In the genomic region with DNA sequence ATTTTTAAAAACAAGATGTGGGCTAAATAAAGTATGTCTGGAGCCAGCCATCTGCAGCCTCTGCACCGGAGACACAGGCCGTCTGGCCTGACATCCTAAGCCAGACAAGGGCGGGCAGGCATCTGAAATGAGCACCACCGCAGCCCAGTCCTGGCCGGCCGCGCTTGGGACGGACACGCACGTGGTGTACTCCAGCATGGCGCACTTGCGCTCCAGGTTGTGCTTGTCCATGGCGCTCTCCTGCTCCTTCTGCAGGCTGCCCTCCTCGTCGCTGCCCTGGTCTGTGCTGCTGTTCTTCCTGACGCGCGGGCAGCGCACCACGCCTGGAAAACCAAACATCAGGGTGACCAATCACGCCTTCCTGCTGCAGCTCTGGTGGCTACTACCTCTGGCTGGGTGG, we compare ENCODE assay signal across 17 cellular contexts.
A peak's percentile ranks its signal among the peaks of the same experiment; 100 is the strongest.
DNase-seq lines count a peak whose midpoint lies in the region; ATAC-seq, FAIRE-seq and TF ChIP-seq lines count a peak whose summit lies in the region.
"Had no signal": no experiment of that assay in that cellular context is flagged by ENCODE, and none has a peak within 500 bp of the region (broad histone marks: within the 10 kb centered on the region; RNA-seq: fewer than 3 reads in every experiment).

No MANE protein-coding gene starts in this region.

- no peak for TF ChIP-seq CTCF in natural killer cell (IDR thresholded peaks at IDR 0.05)
- TF ChIP-seq CTCF in kidney (IDR thresholded peaks at IDR 0.05; ENCODE audit: borderline replicate concordance, extremely low read depth, insufficient read depth), result no peak
- no peak for TF ChIP-seq CTCF in osteoblast (IDR thresholded peaks at IDR 0.05; ENCODE audit: extremely low read depth, low read depth, low read length)

- H3K27ac Mint-ChIP-seq in natural killer cell, result peak overlapping the region; percentile 36 to 99
- H3K27ac Mint-ChIP-seq in natural killer cell treated with Interleukin-12 subunit alpha and Interleukin-12 subunit beta and Interleukin-15 and Interleukin-18, amount 100 ng/mL, for 72 hours, result peak overlapping the region in 1 of 2 donors; percentile 73
- H3K27ac Mint-ChIP-seq: B cell; CD8-positive, alpha-beta T cell had no signal

- no peak overlapping the region for H3K4me3 Mint-ChIP-seq in natural killer cell
- no peak overlapping the region for H3K4me3 Mint-ChIP-seq in natural killer cell treated with Interleukin-12 subunit alpha and Interleukin-12 subunit beta and Interleukin-15 and Interleukin-18, amount 100 ng/mL, for 72 hours
- H3K4me3 Mint-ChIP-seq: B cell; CD8-positive, alpha-beta T cell; H9 had no signal

- no peak overlapping the region for H2AFZ ChIP-seq in osteoblast (ENCODE audit: low read length)

- no peaks in the 10 kb centered on the region for H3K27me3 ChIP-seq in osteoblast (ENCODE audit: insufficient read depth, low read length)
- H3K27me3 ChIP-seq: BLaER1 treated with 17β-estradiol and CSF1 and Interleukin-3, amounts not matched to agents 10 nM and 100 nM had no signal

- no peak overlapping the region for H3K9ac ChIP-seq in kidney (ENCODE audit: low read length in 2 of 2)
- H3K9ac ChIP-seq: BLaER1 treated with 17β-estradiol and CSF1 and Interleukin-3, amounts not matched to agents 10 nM and 100 nM had no signal

- DNase-seq in natural killer cell (no peak), kidney (peak; percentile 59), osteoblast (ENCODE audit: insufficient read length, low spot score, missing footprints) (peak; percentile 29)
- DNase-seq in natural killer cell treated with Interleukin-12 subunit alpha and Interleukin-12 subunit beta and Interleukin-15 and Interleukin-18, amount 100 ng/mL, for 72 hours (ENCODE audit: low spot score), result no peak
- DNase-seq in activated effector memory CD4-positive, alpha-beta T cell treated with Interleukin-2 at 50 U/mL for 16 hours, result no peak
- DNase-seq: Calu3; CD8-positive, alpha-beta T cell; DMS53; DND-41; EL; H9 had no signal

- H3K27me3 Mint-ChIP-seq in natural killer cell (ENCODE audit: low read depth in 2 of 2), result no peaks in the 10 kb centered on the region
- no peaks in the 10 kb centered on the region for H3K27me3 Mint-ChIP-seq in natural killer cell treated with Interleukin-12 subunit alpha and Interleukin-12 subunit beta and Interleukin-15 and Interleukin-18, amount 100 ng/mL, for 72 hours
- H3K27me3 Mint-ChIP-seq: B cell had no signal

- H3K9me3 ChIP-seq in kidney (ENCODE audit: control insufficient read depth in 1 of 2, low read length in 2 of 2) (no peaks in the 10 kb centered on the region), osteoblast (ENCODE audit: low read depth, low read length) (no peaks in the 10 kb centered on the region)
- H3K9me3 ChIP-seq: BLaER1 treated with 17β-estradiol and CSF1 and Interleukin-3, amounts not matched to agents 10 nM and 100 nM had no signal

- peaks cover 0 to 5% of the 10 kb centered on the region in 2 donors for H3K4me1 ChIP-seq in kidney (ENCODE audit: control insufficient read depth in 1 of 2, insufficient read depth in 1 of 2, low read depth in 1 of 2, low read length in 2 of 2)
- no peaks in the 10 kb centered on the region for H3K4me1 ChIP-seq in osteoblast (ENCODE audit: insufficient read depth, low read length)

- intact Hi-C loops in natural killer cell (cut with micrococcal nuclease), result no loop called here
- intact Hi-C loops in kidney (cut with DNase I), result no loop called here

- peaks cover 25 to 27% of the 10 kb centered on the region in 2 donors for H3K4me1 Mint-ChIP-seq in natural killer cell
- peaks cover 12 to 21% of the 10 kb centered on the region in 2 donors for H3K4me1 Mint-ChIP-seq in natural killer cell treated with Interleukin-12 subunit alpha and Interleukin-12 subunit beta and Interleukin-15 and Interleukin-18, amount 100 ng/mL, for 72 hours (ENCODE audit: low read depth in 2 of 2)
- H3K4me1 Mint-ChIP-seq: B cell, H9 had no signal

- no peak overlapping the region for H3K27ac ChIP-seq in kidney (ENCODE audit: low read depth in 2 of 2, low read length in 2 of 2)
- no peak overlapping the region for H3K27ac ChIP-seq in osteoblast (ENCODE audit: low read depth, low read length)
- H3K27ac ChIP-seq: BLaER1 treated with 17β-estradiol and CSF1 and Interleukin-3, amounts not matched to agents 10 nM and 100 nM had no signal

- no peaks in the 10 kb centered on the region for H3K9me3 Mint-ChIP-seq in natural killer cell
- no peaks in the 10 kb centered on the region for H3K9me3 Mint-ChIP-seq in natural killer cell treated with Interleukin-12 subunit alpha and Interleukin-12 subunit beta and Interleukin-15 and Interleukin-18, amount 100 ng/mL, for 72 hours
- H3K9me3 Mint-ChIP-seq: CD8-positive, alpha-beta T cell; H9 had no signal

- ATAC-seq in natural killer cell (no peak), HG03432 (IDR thresholded peaks at IDR 0.05; ENCODE audit: unreplicated experiment) (no peak), GM19463 (IDR thresholded peaks at IDR 0.05; ENCODE audit: unreplicated experiment) (no peak)
- ATAC-seq in natural killer cell treated with Interleukin-12 subunit alpha and Interleukin-12 subunit beta and Interleukin-15 and Interleukin-18, amount 100 ng/mL, for 72 hours, result no peak
- ATAC-seq: CD8-positive, alpha-beta T cell; GM12878 had no signal

- no peaks in the 10 kb centered on the region for H4K20me1 ChIP-seq in osteoblast (ENCODE audit: insufficient read depth, low read length)

- no peaks in the 10 kb centered on the region for H3K79me2 ChIP-seq in osteoblast (ENCODE audit: insufficient read depth, low read length)

- no peak overlapping the region for H3K4me3 ChIP-seq in kidney (ENCODE audit: low read length in 2 of 2)
- H3K4me3 ChIP-seq in osteoblast (ENCODE audit: insufficient read depth, low read length), result no peak overlapping the region
- H3K4me3 ChIP-seq: BLaER1 treated with 17β-estradiol and CSF1 and Interleukin-3, amounts not matched to agents 10 nM and 100 nM; GM12878 had no signal

- no peak overlapping the region for H3K4me2 ChIP-seq in osteoblast (ENCODE audit: insufficient read depth, low read length)
- H3K4me2 ChIP-seq: BLaER1 treated with 17β-estradiol and CSF1 and Interleukin-3, amounts not matched to agents 10 nM and 100 nM had no signal

- no peak for FAIRE-seq in kidney (lab: Jason Lieb, UNC)
- FAIRE-seq: GM12878, H1 had no signal

- peaks cover 35% of the 10 kb centered on the region for H3K36me3 Mint-ChIP-seq in natural killer cell
- H3K36me3 Mint-ChIP-seq in natural killer cell treated with Interleukin-12 subunit alpha and Interleukin-12 subunit beta and Interleukin-15 and Interleukin-18, amount 100 ng/mL, for 72 hours, result peaks cover 24% of the 10 kb centered on the region

- H3K36me3 ChIP-seq in kidney (ENCODE audit: control insufficient read depth in 1 of 2, insufficient read depth in 2 of 2, low read length in 2 of 2), result peaks cover 46 to 64% of the 10 kb centered on the region in 2 donors
- peaks cover 95% of the 10 kb centered on the region for H3K36me3 ChIP-seq in osteoblast (ENCODE audit: insufficient read depth, low read length)

Comparison
In these comparisons a context has a peak if more than half of its experiments do, and no peak if none do; other contexts are left out.
1. DNase-seq: peak in kidney (single experiment) and osteoblast (single experiment); none in natural killer cell (single experiment), natural killer cell treated with Interleukin-12 subunit alpha and Interleukin-12 subunit beta and Interleukin-15 and Interleukin-18, amount 100 ng/mL, for 72 hours (single experiment) and activated effector memory CD4-positive, alpha-beta T cell treated with Interleukin-2 at 50 U/mL for 16 hours (single experiment).